Comparison of ENCODE assay signal across 13 cellular contexts in the genomic region with DNA sequence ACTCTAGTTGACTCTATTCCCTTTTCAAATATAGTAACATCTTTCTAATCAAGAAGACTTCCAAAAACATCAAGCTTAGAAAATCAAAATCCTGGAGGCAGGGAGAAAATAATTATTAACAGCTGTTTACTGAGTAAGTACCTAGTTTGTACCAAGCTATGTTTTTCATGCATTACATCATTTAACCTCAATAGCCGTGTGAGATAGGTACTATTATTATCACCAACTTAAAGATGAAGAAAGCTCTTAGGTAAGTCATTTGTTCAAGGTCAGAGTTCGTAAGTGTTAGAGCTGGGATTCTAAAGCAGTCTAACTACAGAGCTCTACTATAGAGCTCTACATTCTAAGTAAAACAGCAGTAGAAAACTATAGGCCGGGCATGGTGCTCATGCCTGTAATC. TPM values are rescaled to one million over a fixed set of nuclear protein-coding genes. Genes with fewer than 3 reads are reported as not detected.
DNase-seq lines count a peak whose midpoint lies in the region; ATAC-seq and TF ChIP-seq lines count a peak whose summit lies in the region.
"Had no signal": no experiment of that assay in that cellular context is flagged by ENCODE, and none has a peak within 500 bp of the region (broad histone marks: within the 10 kb centered on the region; RNA-seq: fewer than 3 reads in every experiment).

No MANE protein-coding gene starts in this region.

- H3K27me3 ChIP-seq in right atrium auricular region: no peaks in the 10 kb centered on the region
- H3K27me3 ChIP-seq: ascending aorta, left lung, tibial nerve had no signal

- no peak overlapping the region for H3K27ac ChIP-seq in right atrium auricular region
- H3K27ac ChIP-seq: ascending aorta, left lung, tibial nerve had no signal

- no peak for DNase-seq in activated T-cell treated with anti-CD3 and anti-CD28 coated beads, Interleukin-2, amount 50 U/mL, for 24 hours
- DNase-seq in activated T-cell treated with anti-CD3 and anti-CD28 coated beads, Interleukin-2, amount 50 U/mL, for 1 hour: no peak
- DNase-seq in T-helper 17 cell (no peak), renal cortical epithelial cell (ENCODE audit: low read depth) (peak; percentile 41), GM10248 (ENCODE audit: extremely low spot score) (no peak), HK-2 (ENCODE audit: unreplicated experiment) (no peak), right atrium auricular region (ENCODE audit: low spot score) (no peak)
- DNase-seq: foreskin melanocyte, left lung, NCI-H2029 had no signal

- POLR2A ChIA-PET in GM10248 (lab: Yijun Ruan, JAX): interaction anchor here (0.9 kb wide), 1 partner anchor 31 kb away, joined by 4 read pairs; no protein-coding TSS in a partner anchor

- peaks cover 5% of the 10 kb centered on the region for H3K9me3 Mint-ChIP-seq in activated T-cell treated with anti-CD3 and anti-CD28 coated beads, Interleukin-2, amount 50 U/mL, for 24 hours

- H3K27me3 Mint-ChIP-seq in activated T-cell treated with anti-CD3 and anti-CD28 coated beads, Interleukin-2, amount 50 U/mL, for 24 hours: no peaks in the 10 kb centered on the region
- H3K27me3 Mint-ChIP-seq in T-helper 17 cell: no peaks in the 10 kb centered on the region

- CTCF ChIA-PET in GM10248 (lab: Yijun Ruan, JAX): interaction anchor here (1.5 to 3.9 kb wide), 3 partner anchors 10 to 16 kb away, joined by 5 to 17 read pairs (median 6); no protein-coding TSS in a partner anchor

- peaks cover 35% of the 10 kb centered on the region for H3K36me3 Mint-ChIP-seq in activated T-cell treated with anti-CD3 and anti-CD28 coated beads, Interleukin-2, amount 50 U/mL, for 24 hours (ENCODE audit: low read depth)
- H3K36me3 Mint-ChIP-seq in T-helper 17 cell (ENCODE audit: low read depth): no peaks in the 10 kb centered on the region

- no peak overlapping the region for H3K4me3 Mint-ChIP-seq in activated T-cell treated with anti-CD3 and anti-CD28 coated beads, Interleukin-2, amount 50 U/mL, for 24 hours
- peak overlapping the region; percentile 58 for H3K4me3 Mint-ChIP-seq in T-helper 17 cell

- no peak for TF ChIP-seq CTCF in GM10248 (IDR thresholded peaks at IDR 0.05; ENCODE audit: control extremely low read depth, extremely low read depth, low read depth, missing control alignments)
- TF ChIP-seq CTCF in right atrium auricular region (IDR thresholded peaks at IDR 0.05): no peak

- H3K36me3 ChIP-seq in right atrium auricular region: no peaks in the 10 kb centered on the region
- H3K36me3 ChIP-seq: ascending aorta, left lung, tibial nerve had no signal

- no peak overlapping the region for H3K4me3 ChIP-seq in right atrium auricular region
- H3K4me3 ChIP-seq: ascending aorta, left lung, tibial nerve had no signal

- H3K27ac Mint-ChIP-seq in activated T-cell treated with anti-CD3 and anti-CD28 coated beads, Interleukin-2, amount 50 U/mL, for 24 hours: peak overlapping the region; percentile 60
- H3K27ac Mint-ChIP-seq in T-helper 17 cell: peak overlapping the region; percentile 51

- H3K9me3 ChIP-seq in T-helper 17 cell (ENCODE audit: control insufficient read depth, low read length, poor library complexity, severe bottlenecking) (no peaks in the 10 kb centered on the region), right atrium auricular region (no peaks in the 10 kb centered on the region)
- H3K9me3 ChIP-seq: ascending aorta, left lung, tibial nerve had no signal

- ATAC-seq in HG02798 (IDR thresholded peaks at IDR 0.05; ENCODE audit: poor library complexity, unreplicated experiment): peak; percentile 28
- no peak for ATAC-seq in T-helper 17 cell
- ATAC-seq: left lung had no signal

- H3K4me1 Mint-ChIP-seq in activated T-cell treated with anti-CD3 and anti-CD28 coated beads, Interleukin-2, amount 50 U/mL, for 24 hours (ENCODE audit: low read depth): peaks cover 80% of the 10 kb centered on the region
- H3K4me1 Mint-ChIP-seq in T-helper 17 cell: peaks cover 49% of the 10 kb centered on the region

- peaks cover 0 to 63% of the 10 kb centered on the region in 2 donors for H3K4me1 ChIP-seq in right atrium auricular region

RNA-seq across cellular contexts. Expression of a gene that starts 41.6 kb away (rescaled TPM):
- total RNA-seq in T-helper 17 cell: 10 to 100 TPM; 42.2 to 45.2 TPM
- 48.1 and 77.5 TPM in 2 replicates for total RNA-seq in renal cortical epithelial cell
- total RNA-seq in right atrium auricular region: 10 to 100 TPM; 31.3 to 42.0 TPM
